1 cellular context compared by ENCODE assay signal in the genomic region with DNA sequence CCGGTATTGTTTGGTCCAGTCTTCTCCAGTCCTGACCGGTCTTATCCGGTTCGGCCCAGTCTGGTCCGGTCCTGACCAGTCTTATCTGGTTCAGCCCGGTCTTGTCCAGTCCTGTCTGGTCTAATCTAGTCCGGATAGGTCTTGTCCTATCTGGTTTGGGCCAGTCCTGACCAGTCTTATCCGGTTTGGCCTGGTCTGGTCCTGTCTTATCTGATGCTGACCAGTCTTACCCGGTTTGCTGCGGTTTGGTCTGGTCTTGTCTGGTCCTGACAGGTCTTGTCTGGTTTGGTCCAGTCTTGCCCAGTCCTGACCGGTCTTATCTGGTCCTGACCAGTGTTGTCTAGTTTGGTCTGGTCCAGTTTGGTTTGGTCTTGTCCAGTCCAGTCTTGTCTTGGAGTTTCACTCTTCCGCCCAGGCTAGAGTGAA.
TF ChIP-seq lines count a peak whose summit lies in the region.

No MANE protein-coding gene starts in this region.

TF ChIP-seq in IMR-90, 13 proteins besides CTCF, POLR2A, EP300 and RAD21 (continued from another document):
- TF ChIP-seq, protein P1, sequence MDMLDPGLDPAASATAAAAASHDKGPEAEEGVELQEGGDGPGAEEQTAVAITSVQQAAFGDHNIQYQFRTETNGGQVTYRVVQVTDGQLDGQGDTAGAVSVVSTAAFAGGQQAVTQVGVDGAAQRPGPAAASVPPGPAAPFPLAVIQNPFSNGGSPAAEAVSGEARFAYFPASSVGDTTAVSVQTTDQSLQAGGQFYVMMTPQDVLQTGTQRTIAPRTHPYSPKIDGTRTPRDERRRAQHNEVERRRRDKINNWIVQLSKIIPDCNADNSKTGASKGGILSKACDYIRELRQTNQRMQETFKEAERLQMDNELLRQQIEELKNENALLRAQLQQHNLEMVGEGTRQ (IDR thresholded peaks at IDR 0.05; ENCODE audit: low read depth, low read length) = no peak
- no peak for TF ChIP-seq CHD1 (IDR thresholded peaks at IDR 0.05; ENCODE audit: low read depth, low read length)
- TF ChIP-seq MAZ (IDR thresholded peaks at IDR 0.05; ENCODE audit: borderline replicate concordance, low read depth, low read length) = no peak
- TF ChIP-seq, protein P2, sequence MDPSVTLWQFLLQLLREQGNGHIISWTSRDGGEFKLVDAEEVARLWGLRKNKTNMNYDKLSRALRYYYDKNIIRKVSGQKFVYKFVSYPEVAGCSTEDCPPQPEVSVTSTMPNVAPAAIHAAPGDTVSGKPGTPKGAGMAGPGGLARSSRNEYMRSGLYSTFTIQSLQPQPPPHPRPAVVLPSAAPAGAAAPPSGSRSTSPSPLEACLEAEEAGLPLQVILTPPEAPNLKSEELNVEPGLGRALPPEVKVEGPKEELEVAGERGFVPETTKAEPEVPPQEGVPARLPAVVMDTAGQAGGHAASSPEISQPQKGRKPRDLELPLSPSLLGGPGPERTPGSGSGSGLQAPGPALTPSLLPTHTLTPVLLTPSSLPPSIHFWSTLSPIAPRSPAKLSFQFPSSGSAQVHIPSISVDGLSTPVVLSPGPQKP (IDR thresholded peaks at IDR 0.05; ENCODE audit: borderline replicate concordance, low read depth, low read length) = no peak
- no peak for TF ChIP-seq RCOR1 (IDR thresholded peaks at IDR 0.05; ENCODE audit: insufficient replicate concordance, low read length)
- no peak for TF ChIP-seq MXI1 (IDR thresholded peaks at IDR 0.05; ENCODE audit: borderline replicate concordance, low read depth, low read length)
- no peak for TF ChIP-seq BHLHE40 (IDR thresholded peaks at IDR 0.05; ENCODE audit: low read depth, low read length)
- no peak for TF ChIP-seq NFE2L2 (IDR thresholded peaks at IDR 0.05; ENCODE audit: low read depth, low read length)
- no peak for TF ChIP-seq MAFK (IDR thresholded peaks at IDR 0.05; ENCODE audit: low read depth, low read length)
